In the genomic region with DNA sequence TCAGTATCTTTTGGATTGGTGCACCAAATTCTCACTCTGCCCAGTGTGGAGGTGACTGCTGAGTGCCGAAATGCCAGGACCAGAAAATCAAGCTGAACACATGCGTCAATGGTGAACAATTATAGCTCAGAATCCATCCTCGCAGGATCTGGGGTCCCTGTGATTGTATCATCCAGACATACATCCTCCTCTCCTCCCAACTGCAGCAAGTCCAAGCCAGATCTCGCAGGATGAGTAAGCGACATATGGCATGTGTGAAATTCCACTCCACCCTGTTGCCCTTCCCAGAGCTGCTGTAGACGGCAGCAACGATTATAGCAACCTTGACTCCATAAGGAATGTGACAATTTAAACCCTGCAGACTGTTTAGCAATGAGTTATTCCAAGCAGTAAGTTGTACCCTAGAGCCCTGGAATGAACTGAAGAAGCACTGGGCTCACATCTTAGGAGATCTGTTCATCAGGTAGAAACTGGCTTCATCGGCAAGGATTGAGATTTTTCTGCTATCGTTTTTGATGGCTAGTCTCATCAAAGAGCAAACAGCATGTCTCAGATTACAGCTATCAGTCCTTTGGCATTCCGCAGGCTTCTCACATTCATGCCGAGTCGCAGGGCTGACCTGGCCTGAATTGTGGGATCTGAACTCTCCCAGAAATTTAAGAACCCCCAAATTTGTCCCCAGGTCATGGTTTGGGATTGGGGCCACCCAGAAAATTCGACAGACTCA, we compare ENCODE assay signal across 10 cellular contexts. TPM values are rescaled to one million over a fixed set of nuclear protein-coding genes. Genes with fewer than 3 reads are reported as not detected.
DNase-seq lines count a peak whose midpoint lies in the region; TF ChIP-seq lines count a peak whose summit lies in the region.
"Had no signal": no experiment of that assay in that cellular context is flagged by ENCODE, and none has a peak within 500 bp of the region (broad histone marks: within the 10 kb centered on the region; RNA-seq: fewer than 3 reads in every experiment).

No MANE protein-coding gene starts in this region.

- H3K9me3 ChIP-seq in esophagus muscularis mucosa (no peaks in the 10 kb centered on the region), stomach (no peaks in the 10 kb centered on the region)

- TF ChIP-seq POLR2A in esophagus muscularis mucosa (IDR thresholded peaks at IDR 0.05; ENCODE audit: low read depth) = no peak
- TF ChIP-seq POLR2A in stomach (IDR thresholded peaks at IDR 0.05) = no peak

- TF ChIP-seq CTCF in esophagus muscularis mucosa (IDR thresholded peaks at IDR 0.05) = no peak
- TF ChIP-seq CTCF in stomach (IDR thresholded peaks at IDR 0.05) = no peak

- TF ChIP-seq EP300 in esophagus muscularis mucosa (IDR thresholded peaks at IDR 0.05) (no peak), stomach (IDR thresholded peaks at IDR 0.05) (no peak)

- DNase-seq in DMS 273 (lab: John Stamatoyannopoulos, UW; ENCODE audit: unreplicated experiment) (peak; percentile 75), NCI-H524 (lab: John Stamatoyannopoulos, UW) (peak; percentile 54 to 80), esophagus muscularis mucosa (ENCODE audit: extremely low spot score) (peak; percentile 84), occipital lobe (lab: John Stamatoyannopoulos, UW) (peak; percentile 30), stomach (no peak), ecto neural progenitor cell (ENCODE audit: low spot score) (no peak), kidney glomerular epithelial cell (lab: John Stamatoyannopoulos, UW) (no peak)
- DNase-seq in stimulated activated CD8-positive, alpha-beta memory T cell treated with anti-CD3 and anti-CD28 coated beads, Interleukin-4, amount 100 ng/mL, for 48 hours = no peak
- DNase-seq: activated naive CD4-positive, alpha-beta T cell treated with anti-CD3 and anti-CD28 coated beads, Interleukin-2, amount 50 U/mL, for 16 hours; GF-D8 had no signal

- H3K4me3 ChIP-seq in esophagus muscularis mucosa = no peak overlapping the region
- no peak overlapping the region for H3K4me3 ChIP-seq in stomach

- H3K27me3 ChIP-seq in esophagus muscularis mucosa (no peaks in the 10 kb centered on the region), stomach (no peaks in the 10 kb centered on the region)

- no peaks in the 10 kb centered on the region for H3K36me3 ChIP-seq in esophagus muscularis mucosa
- H3K36me3 ChIP-seq in stomach = no peaks in the 10 kb centered on the region

- 68% methylated on average over 11 of the region's 13 CpGs for WGBS in esophagus muscularis mucosa
- 55 to 71% (median 57%) methylated on average over 13 of the region's 13 CpGs for WGBS in stomach, 5 donors

- intact Hi-C loops in esophagus muscularis mucosa (cut with DNase I) = loop anchor here (10.0 kb wide), 1 partner anchor 113 kb away; no protein-coding TSS in a partner anchor
- intact Hi-C loops in stomach (cut with DNase I; ENCODE audit: low total_unique reads) = no loop called here

- peaks cover 0 to 11% (median 6%) of the 10 kb centered on the region in 4 donors for H3K4me1 ChIP-seq in esophagus muscularis mucosa
- H3K4me1 ChIP-seq in stomach = peaks cover 0 to 7% (median 0%) of the 10 kb centered on the region in 4 donors

- H3K27ac ChIP-seq in esophagus muscularis mucosa (replicated peaks in 1 of 4) (peak overlapping the region in 1 of 4 donors; percentile 32), stomach (no peak overlapping the region)

RNA-seq across cellular contexts. Expression of gene SORBS2, which starts 35.5 kb away (rescaled TPM):
- 1,000 to 10,000 TPM in 3 of 4 donors, 100 to 1,000 TPM in 1; 821 to 1,626 (median 1,353) TPM for total RNA-seq in esophagus muscularis mucosa
- 66.8 TPM for total RNA-seq in occipital lobe
- 100 to 1,000 TPM in 4 of 5 donors, 1 to 10 TPM in 1; 9.0 to 908 (median 235) TPM for total RNA-seq in stomach
- 10 to 100 TPM; 20.0 to 31.2 (median 23.8) TPM for polyA plus RNA-seq in stomach

Comparison
In these comparisons a context has a peak if more than half of its experiments do, and no peak if none do; other contexts are left out.
1. DNase-seq: peak in DMS 273 (single experiment), NCI-H524 (2 of 2), esophagus muscularis mucosa (single experiment) and occipital lobe (single experiment); none in stomach (single experiment), ecto neural progenitor cell (single experiment), stimulated activated CD8-positive, alpha-beta memory T cell treated with anti-CD3 and anti-CD28 coated beads, Interleukin-4, amount 100 ng/mL, for 48 hours (single experiment) and kidney glomerular epithelial cell (single experiment).